In genomic region chr20:17394411-17394810, GRCh38 we compare ENCODE assay signal across 17 cellular contexts.
"Had no signal": no experiment of that assay in that cellular context is flagged by ENCODE, and none has a peak within 500 bp of the region (broad histone marks: within the 10 kb centered on the region; RNA-seq: fewer than 3 reads in every experiment).

No MANE protein-coding gene starts in this region.

- H3K4me1 ChIP-seq: gastrocnemius medialis, heart left ventricle, right atrium auricular region, tibial artery had no signal

- DNase-seq: activated CD4-positive, alpha-beta T cell treated with anti-CD3 and anti-CD28 coated beads, Interleukin-2, amount 10 ng/mL, durations not matched to agents 24 days and 14 days; activated CD8-positive, alpha-beta memory T cell treated with anti-CD3 and anti-CD28 coated beads, Interleukin-2, amount 50 U/mL, for 4 hours; activated naive CD4-positive, alpha-beta T cell treated with anti-CD3 and anti-CD28 coated beads for 36 hours; activated T-cell treated with anti-CD3 and anti-CD28 coated beads, Interleukin-2, amount 50 U/mL, for 4 hours; central memory CD4-positive, alpha-beta T cell; dorsolateral prefrontal cortex; endodermal cell; gastrocnemius medialis; heart left ventricle; kidney glomerular epithelial cell; left ventricle myocardium superior; stimulated activated CD4-positive, alpha-beta T cell treated with anti-CD3 and anti-CD28 coated beads, Interleukin-2, amount 100 ng/mL, for 24 hours; stimulated activated naive CD4-positive, alpha-beta T cell treated with Interleukin-2 at 50 U/mL for 16 hours; T-helper 9 cell; tibial artery had no signal

- H3K4me3 ChIP-seq: dorsolateral prefrontal cortex, gastrocnemius medialis, heart left ventricle, right atrium auricular region, tibial artery had no signal

- H3K27me3 ChIP-seq: dorsolateral prefrontal cortex, gastrocnemius medialis, right atrium auricular region, tibial artery had no signal

- H3K27ac ChIP-seq: dorsolateral prefrontal cortex, gastrocnemius medialis, heart left ventricle, right atrium auricular region, tibial artery had no signal

- H3K9me3 ChIP-seq: gastrocnemius medialis, heart left ventricle, right atrium auricular region, tibial artery had no signal

- FAIRE-seq: colon had no signal

- ATAC-seq: activated T-cell treated with anti-CD3 and anti-CD28 coated beads, Interleukin-2, amount 50 U/mL, for 4 hours; gastrocnemius medialis; heart left ventricle; left ventricle myocardium superior had no signal

- H3K36me3 ChIP-seq: gastrocnemius medialis, heart left ventricle, right atrium auricular region, tibial artery had no signal
